Comparison of ENCODE assay signal across 22 cellular contexts in genomic region chr2:1894578-1894977, GRCh38.
"Had no signal": no experiment of that assay in that cellular context is flagged by ENCODE, and none has a peak within 500 bp of the region (broad histone marks: within the 10 kb centered on the region; RNA-seq: fewer than 3 reads in every experiment).

No MANE protein-coding gene starts in this region.

- H3K27ac ChIP-seq: coronary artery, esophagus muscularis mucosa, foreskin keratinocyte, gastroesophageal sphincter, heart right ventricle, left lung, lower lobe of right lung had no signal

- H3K4me1 ChIP-seq: esophagus muscularis mucosa, foreskin keratinocyte, gastroesophageal sphincter, left lung, lower lobe of right lung had no signal

- H3K36me3 Mint-ChIP-seq: mesothelial cell of epicardium had no signal

- H3K4me1 Mint-ChIP-seq: mesothelial cell of epicardium had no signal

- H3K27me3 ChIP-seq: foreskin keratinocyte had no signal

- H3K27ac Mint-ChIP-seq: mesothelial cell of epicardium had no signal

- H3K9me3 ChIP-seq: esophagus muscularis mucosa, gastroesophageal sphincter, left lung, lower lobe of right lung, mucosa of descending colon had no signal

- H3K4me3 ChIP-seq: coronary artery, dorsolateral prefrontal cortex, esophagus muscularis mucosa, gastroesophageal sphincter, heart right ventricle, left lung, lower lobe of right lung, mucosa of descending colon had no signal

- ATAC-seq: foreskin keratinocyte, gastroesophageal sphincter, heart right ventricle, left cardiac atrium, left lung, left ventricle myocardium superior, lower lobe of right lung, mucosa of descending colon had no signal

- DNase-seq: dermis blood vessel endothelial cell; dorsolateral prefrontal cortex; effector CD4-positive, alpha-beta T cell; effector memory CD4-positive, alpha-beta T cell; foreskin keratinocyte; heart right ventricle; hippocampal formation; left cardiac atrium; left lung; left ventricle myocardium superior; lower lobe of right lung; mesenchymal stem cell; mucosa of descending colon had no signal

- FAIRE-seq: colon, endothelial cell of umbilical vein, frontal cortex, islet of Langerhans, keratinocyte had no signal

- H3K36me3 ChIP-seq: esophagus muscularis mucosa, gastroesophageal sphincter, heart right ventricle, left lung, lower lobe of right lung had no signal

- H3K4me3 Mint-ChIP-seq: mesothelial cell of epicardium had no signal
